ENCODE assay signal across 20 cellular contexts in the genomic region with DNA sequence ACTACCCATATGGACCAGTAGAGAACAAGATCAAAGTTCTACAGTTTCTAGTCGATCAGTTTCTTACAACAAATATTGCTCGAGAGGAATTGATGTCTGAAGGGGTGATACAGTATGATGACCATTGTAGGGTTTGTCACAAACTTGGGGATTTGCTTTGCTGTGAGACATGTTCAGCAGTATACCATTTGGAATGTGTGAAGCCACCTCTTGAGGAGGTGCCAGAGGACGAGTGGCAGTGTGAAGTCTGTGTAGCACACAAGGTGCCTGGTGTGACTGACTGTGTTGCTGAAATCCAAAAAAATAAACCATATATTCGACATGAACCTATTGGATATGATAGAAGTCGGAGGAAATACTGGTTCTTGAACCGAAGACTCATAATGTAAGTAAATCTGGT. TPM values are rescaled to one million over a fixed set of nuclear protein-coding genes. Genes with fewer than 3 reads are reported as not detected.
A peak's percentile ranks its signal among the peaks of the same experiment; 100 is the strongest.
DNase-seq lines count a peak whose midpoint lies in the region; ATAC-seq and TF ChIP-seq lines count a peak whose summit lies in the region.
"Had no signal": no experiment of that assay in that cellular context is flagged by ENCODE, and none has a peak within 500 bp of the region (broad histone marks: within the 10 kb centered on the region; RNA-seq: fewer than 3 reads in every experiment).

No MANE protein-coding gene starts in this region.

- peaks cover 36% of the 10 kb centered on the region for H3K4me1 Mint-ChIP-seq in T-helper 2 cell treated with Interferon-gamma antibody and Interleukin-4, amounts not matched to agents 5 μg/mL and 100 μg/mL, for 36 hours (ENCODE audit: low read depth)
- peaks cover 87% of the 10 kb centered on the region for H3K4me1 Mint-ChIP-seq in CD4-positive, alpha-beta T cell (ENCODE audit: low read depth)
- peaks cover 73 to 79% (median 76%) of the 10 kb centered on the region in 3 donors for H3K4me1 Mint-ChIP-seq in T-cell
- H3K4me1 Mint-ChIP-seq in memory B cell: peaks cover 36% of the 10 kb centered on the region

- no peaks in the 10 kb centered on the region for H3K27me3 ChIP-seq in CD4-positive, alpha-beta T cell (ENCODE audit: control insufficient read depth, insufficient read depth, low read length)
- no peaks in the 10 kb centered on the region for H3K27me3 ChIP-seq in spleen (replicated peaks in 1 of 7)
- H3K27me3 ChIP-seq: MG63 had no signal

- no peaks in the 10 kb centered on the region for H3K27me3 Mint-ChIP-seq in T-helper 2 cell treated with Interferon-gamma antibody and Interleukin-4, amounts not matched to agents 5 μg/mL and 100 μg/mL, for 36 hours (ENCODE audit: low read depth)
- H3K27me3 Mint-ChIP-seq in CD4-positive, alpha-beta T cell: no peaks in the 10 kb centered on the region
- H3K27me3 Mint-ChIP-seq in T-cell: no peaks in the 10 kb centered on the region
- no peaks in the 10 kb centered on the region for H3K27me3 Mint-ChIP-seq in memory B cell

- H3K36me3 Mint-ChIP-seq in T-helper 2 cell treated with Interferon-gamma antibody and Interleukin-4, amounts not matched to agents 5 μg/mL and 100 μg/mL, for 36 hours (ENCODE audit: low read depth): peaks cover 27% of the 10 kb centered on the region
- H3K36me3 Mint-ChIP-seq in CD4-positive, alpha-beta T cell (ENCODE audit: low read depth): peaks cover 68% of the 10 kb centered on the region
- peaks cover 37% of the 10 kb centered on the region for H3K36me3 Mint-ChIP-seq in T-cell
- H3K36me3 Mint-ChIP-seq in memory B cell: peaks cover 12% of the 10 kb centered on the region

- peaks cover 14 to 95% (median 60%) of the 10 kb centered on the region in 6 donors for H3K4me1 ChIP-seq in spleen

- peak overlapping the region; percentile 14 for H3K4me3 Mint-ChIP-seq in T-helper 2 cell treated with Interferon-gamma antibody and Interleukin-4, amounts not matched to agents 5 μg/mL and 100 μg/mL, for 36 hours
- H3K4me3 Mint-ChIP-seq in CD4-positive, alpha-beta T cell: peak overlapping the region; percentile 14
- peak overlapping the region; percentile 4 to 82 (median 23) for H3K4me3 Mint-ChIP-seq in T-cell
- H3K4me3 Mint-ChIP-seq in memory B cell: no peak overlapping the region

- H3K4me3 ChIP-seq in spleen: no peak overlapping the region
- H3K4me3 ChIP-seq: MG63 had no signal

- intact Hi-C loops in CD4-positive, alpha-beta T cell (cut with DNase I, micrococcal nuclease): no loop called here
- intact Hi-C loops in spleen (cut with DNase I; ENCODE audit: low total_unique reads): no loop called here

- 89 to 96% (median 94%) methylated on average over 6 of the region's 6 CpGs for WGBS in spleen, 5 donors

- H3K27ac ChIP-seq in CD4-positive, alpha-beta T cell (ENCODE audit: low read depth, low read length): no peak overlapping the region
- H3K27ac ChIP-seq in spleen: peak overlapping the region in 1 of 8 donors; percentile 10
- H3K27ac ChIP-seq: KMS-11 had no signal

- TF ChIP-seq POLR2A in spleen (IDR thresholded peaks at IDR 0.05): no peak

- no peak for DNase-seq in T-helper 2 cell treated with Interferon-gamma antibody and Interleukin-4, amounts not matched to agents 5 μg/mL and 100 μg/mL, for 36 hours (ENCODE audit: low spot score)
- DNase-seq in T-helper 2 cell (no peak), T-cell (no peak), memory B cell (ENCODE audit: low spot score in 2 of 2) (no peak), spleen (no peak), NCI-H1436 treated with DMSO at 0.1 percent for 48 hours (lab: John Stamatoyannopoulos, UW) (no peak)
- no peak for DNase-seq in CD4-positive, alpha-beta T cell
- DNase-seq: 8988T, C1 segment of cervical spinal cord, Calu3, DMS79 treated with DMSO at 0.1 percent for 48 hours, GDM1, HCEC 1CT, MG63, NCI-H1105, NCI-H1930, NCI-H2171, SIG-M5 had no signal

- H3K27ac Mint-ChIP-seq in T-helper 2 cell treated with Interferon-gamma antibody and Interleukin-4, amounts not matched to agents 5 μg/mL and 100 μg/mL, for 36 hours: no peak overlapping the region
- peak overlapping the region; percentile 78 for H3K27ac Mint-ChIP-seq in CD4-positive, alpha-beta T cell
- H3K27ac Mint-ChIP-seq in T-cell: peak overlapping the region in 1 of 2 donors; percentile 3
- H3K27ac Mint-ChIP-seq in memory B cell: peak overlapping the region; percentile 74

- CTCF ChIA-PET in CD4-positive, alpha-beta T cell (lab: Charles Lee): no interaction called here
- CTCF ChIA-PET in T-cell (lab: Charles Lee): no interaction called here

- POLR2A ChIA-PET in CD4-positive, alpha-beta T cell (lab: Charles Lee): no interaction called here
- POLR2A ChIA-PET in T-cell (lab: Charles Lee): no interaction called here

- H3K9me3 Mint-ChIP-seq in T-helper 2 cell treated with Interferon-gamma antibody and Interleukin-4, amounts not matched to agents 5 μg/mL and 100 μg/mL, for 36 hours: no peaks in the 10 kb centered on the region
- H3K9me3 Mint-ChIP-seq in CD4-positive, alpha-beta T cell: no peaks in the 10 kb centered on the region
- H3K9me3 Mint-ChIP-seq in T-cell (no peaks in the 10 kb centered on the region), memory B cell (no peaks in the 10 kb centered on the region)

- no peak for ATAC-seq in CD4-positive, alpha-beta T cell (ENCODE audit: poor library complexity)
- ATAC-seq in T-cell (replicated peaks in 1 of 4): no peak
- ATAC-seq in memory B cell (ENCODE audit: low read depth): no peak
- no peak for ATAC-seq in HG03460 (IDR thresholded peaks at IDR 0.05; ENCODE audit: unreplicated experiment)

- H3K9me3 ChIP-seq in CD4-positive, alpha-beta T cell (ENCODE audit: control insufficient read depth, low read length): no peaks in the 10 kb centered on the region
- H3K9me3 ChIP-seq in spleen: peaks cover 0 to 7% (median 0%) of the 10 kb centered on the region in 8 donors
- H3K9me3 ChIP-seq: MG63 had no signal

- TF ChIP-seq CTCF in CD4-positive, alpha-beta T cell (IDR thresholded peaks at IDR 0.05): no peak
- no peak for TF ChIP-seq CTCF in spleen (IDR thresholded peaks at IDR 0.05 in 8 of 11, conservative IDR thresholded peaks at IDR 0.05 in 3 of 11)

- H3K36me3 ChIP-seq in spleen: peaks cover 0 to 22% (median 9%) of the 10 kb centered on the region in 6 donors

RNA-seq across cellular contexts. Expression of gene BPTF, which starts 29.1 kb away (rescaled TPM):
- 100 to 1,000 TPM; 117 to 125 TPM for total RNA-seq in CD4-positive, alpha-beta T cell
- total RNA-seq in T-cell (100 to 1,000 TPM; 155 to 173 (median 168) TPM), spleen (100 to 1,000 TPM; 113 to 148 (median 128) TPM)
- 10 to 100 TPM; 12.3 to 17.8 (median 15.1) TPM for polyA plus RNA-seq in spleen
